In the genomic region with DNA sequence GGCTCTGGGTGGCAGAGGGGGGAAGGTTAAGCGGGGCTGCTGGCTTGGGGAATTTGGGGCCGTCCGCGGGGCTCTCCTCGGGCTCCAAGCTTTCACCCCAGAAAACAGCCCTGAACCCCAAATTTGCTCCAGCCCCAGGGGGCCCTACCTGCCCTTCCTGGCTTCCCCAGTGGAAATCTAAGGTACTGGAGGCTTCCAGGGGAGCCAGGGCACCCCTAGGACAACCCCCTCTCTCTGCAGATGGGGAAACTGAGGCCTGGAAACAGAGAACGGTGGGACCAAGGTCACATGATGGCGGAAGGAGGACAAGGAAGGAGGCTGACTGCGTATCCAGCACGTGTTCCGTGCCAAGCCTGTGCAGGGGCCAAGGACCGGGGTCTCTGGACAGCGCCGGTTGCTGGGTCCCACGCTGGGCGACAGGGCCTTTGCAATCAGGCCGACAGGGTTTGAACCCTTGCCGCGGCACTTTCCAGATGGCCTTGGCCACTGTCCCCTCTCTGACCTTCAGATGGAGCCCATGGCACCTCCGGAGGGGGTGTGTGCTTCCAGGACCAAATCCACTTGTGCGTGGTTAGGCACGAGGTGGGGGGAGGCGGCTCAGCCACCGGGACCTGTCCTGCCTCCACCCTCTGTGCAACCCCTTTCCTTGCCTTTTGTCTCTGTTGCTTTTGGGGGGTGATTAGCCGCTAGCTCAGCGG, we compare ENCODE assay signal across 8 cellular contexts.
DNase-seq lines count a peak whose midpoint lies in the region; ATAC-seq and TF ChIP-seq lines count a peak whose summit lies in the region.

No MANE protein-coding gene starts in this region.

- no peak overlapping the region for H3K27ac Mint-ChIP-seq in natural killer cell
- H3K27ac Mint-ChIP-seq in natural killer cell treated with Interleukin-12 subunit alpha and Interleukin-12 subunit beta and Interleukin-15 and Interleukin-18, amount 100 ng/mL, for 72 hours = no peak overlapping the region

- H3K27me3 Mint-ChIP-seq in natural killer cell (ENCODE audit: low read depth in 2 of 2) = peaks cover 32 to 42% of the 10 kb centered on the region in 2 donors
- peaks cover 26 to 30% of the 10 kb centered on the region in 2 donors for H3K27me3 Mint-ChIP-seq in natural killer cell treated with Interleukin-12 subunit alpha and Interleukin-12 subunit beta and Interleukin-15 and Interleukin-18, amount 100 ng/mL, for 72 hours

- no peak overlapping the region for H3K27ac ChIP-seq in duodenal mucosa (ENCODE audit: low read depth, low read length)
- no peak overlapping the region for H3K27ac ChIP-seq in aorta (ENCODE audit: low read depth in 1 of 2, low read length in 2 of 2)

- H3K4me1 Mint-ChIP-seq in natural killer cell = peaks cover 41 to 42% of the 10 kb centered on the region in 2 donors
- peaks cover 21 to 23% of the 10 kb centered on the region in 2 donors for H3K4me1 Mint-ChIP-seq in natural killer cell treated with Interleukin-12 subunit alpha and Interleukin-12 subunit beta and Interleukin-15 and Interleukin-18, amount 100 ng/mL, for 72 hours (ENCODE audit: low read depth in 2 of 2)

- TF ChIP-seq CTCF in natural killer cell (IDR thresholded peaks at IDR 0.05) (no peak), mucosa of descending colon (IDR thresholded peaks at IDR 0.05) (no peak)

- intact Hi-C loops in natural killer cell (cut with micrococcal nuclease) (no loop called here), mucosa of descending colon (cut with DNase I, micrococcal nuclease) (no loop called here), aorta (cut with DNase I) (no loop called here)

- H3K9me3 ChIP-seq in duodenal mucosa (ENCODE audit: control insufficient read depth in 1 of 2, low read length in 2 of 2) (no peaks in the 10 kb centered on the region), mucosa of descending colon (no peaks in the 10 kb centered on the region), aorta (ENCODE audit: control insufficient read depth, low read length) (no peaks in the 10 kb centered on the region)

- no peak for ATAC-seq in natural killer cell
- ATAC-seq in natural killer cell treated with Interleukin-12 subunit alpha and Interleukin-12 subunit beta and Interleukin-15 and Interleukin-18, amount 100 ng/mL, for 72 hours = no peak
- ATAC-seq in mucosa of descending colon = peak; percentile 4
- peak; percentile 4 for ATAC-seq in aorta (ENCODE audit: low FRiP score)

- H3K36me3 ChIP-seq in duodenal mucosa (ENCODE audit: control insufficient read depth in 1 of 2, insufficient read depth in 2 of 2, low read length in 2 of 2) = no peaks in the 10 kb centered on the region
- H3K36me3 ChIP-seq in mucosa of descending colon (ENCODE audit: low read depth) = no peaks in the 10 kb centered on the region
- H3K36me3 ChIP-seq in aorta (ENCODE audit: control insufficient read depth in 1 of 2, insufficient read depth in 2 of 2, low read length in 1 of 2) = no peaks in the 10 kb centered on the region

- H3K4me3 ChIP-seq in duodenal mucosa (ENCODE audit: low read depth in 1 of 2, low read length in 2 of 2) (peak overlapping the region; percentile 37 to 66), mucosa of descending colon (no peak overlapping the region), aorta (ENCODE audit: low read length in 2 of 2) (peak overlapping the region; percentile 8 to 40)

- 19 to 21% methylated on average over 25 of the region's 25 CpGs for WGBS in aorta, 2 donors

- peaks cover 12 to 15% of the 10 kb centered on the region in 2 donors for H3K4me1 ChIP-seq in duodenal mucosa (ENCODE audit: control insufficient read depth in 1 of 2, insufficient read depth in 2 of 2, low read length in 2 of 2)
- H3K4me1 ChIP-seq in mucosa of descending colon (ENCODE audit: low read depth) = peaks cover 17% of the 10 kb centered on the region
- H3K4me1 ChIP-seq in aorta (ENCODE audit: control insufficient read depth in 1 of 2, insufficient read depth in 2 of 2, low read length in 2 of 2) = no peaks in the 10 kb centered on the region

- peak overlapping the region; percentile 47 to 49 for H3K9ac ChIP-seq in duodenal mucosa (ENCODE audit: low read depth in 1 of 2, low read length in 2 of 2)

- H3K9me3 Mint-ChIP-seq in natural killer cell = no peaks in the 10 kb centered on the region
- no peaks in the 10 kb centered on the region for H3K9me3 Mint-ChIP-seq in natural killer cell treated with Interleukin-12 subunit alpha and Interleukin-12 subunit beta and Interleukin-15 and Interleukin-18, amount 100 ng/mL, for 72 hours

- DNase-seq in natural killer cell (no peak), mucosa of descending colon (peak in 1 of 3 donors; percentile 49), aorta (no peak), SW 1271 (lab: John Stamatoyannopoulos, UW) (no peak), NCI-H526 treated with DMSO at 0.1 percent for 48 hours (lab: John Stamatoyannopoulos, UW) (no peak), pons (ENCODE audit: low spot score) (no peak)
- DNase-seq in natural killer cell treated with Interleukin-12 subunit alpha and Interleukin-12 subunit beta and Interleukin-15 and Interleukin-18, amount 100 ng/mL, for 72 hours (ENCODE audit: low spot score) = no peak

- H3K27me3 ChIP-seq in duodenal mucosa (ENCODE audit: control insufficient read depth in 1 of 2, insufficient read depth in 2 of 2, low read length in 2 of 2) (peaks cover 24 to 28% of the 10 kb centered on the region in 2 donors), aorta (ENCODE audit: control insufficient read depth in 1 of 2, insufficient read depth in 2 of 2, low read length in 1 of 2) (no peaks in the 10 kb centered on the region)

- no peaks in the 10 kb centered on the region for H3K36me3 Mint-ChIP-seq in natural killer cell
- H3K36me3 Mint-ChIP-seq in natural killer cell treated with Interleukin-12 subunit alpha and Interleukin-12 subunit beta and Interleukin-15 and Interleukin-18, amount 100 ng/mL, for 72 hours = no peaks in the 10 kb centered on the region

- H3K4me3 Mint-ChIP-seq in natural killer cell = peak overlapping the region; percentile 55
- H3K4me3 Mint-ChIP-seq in natural killer cell treated with Interleukin-12 subunit alpha and Interleukin-12 subunit beta and Interleukin-15 and Interleukin-18, amount 100 ng/mL, for 72 hours = no peak overlapping the region

Comparison
In these comparisons a context has a peak if more than half of its experiments do, and no peak if none do; other contexts are left out.
1. ATAC-seq: peak in mucosa of descending colon (single experiment) and aorta (single experiment); none in natural killer cell (0 of 3) and natural killer cell treated with Interleukin-12 subunit alpha and Interleukin-12 subunit beta and Interleukin-15 and Interleukin-18, amount 100 ng/mL, for 72 hours (0 of 2).